8 cellular contexts compared by ENCODE assay signal in the genomic region with DNA sequence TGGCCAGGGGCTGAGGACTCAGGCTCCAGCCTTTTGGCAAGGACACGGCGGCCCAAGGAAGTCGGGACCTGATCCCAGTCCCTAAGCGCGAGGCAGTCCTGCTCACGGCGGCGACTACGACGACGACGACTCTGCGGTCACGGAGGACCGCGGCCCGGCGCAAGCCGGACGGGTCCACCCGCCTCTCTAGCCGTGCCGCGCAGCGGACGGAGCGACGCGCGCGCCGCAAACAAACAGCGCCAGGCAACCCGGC. TPM values are rescaled to one million over a fixed set of nuclear protein-coding genes. Genes with fewer than 3 reads are reported as not detected.
DNase-seq lines count a peak whose midpoint lies in the region; ATAC-seq and TF ChIP-seq lines count a peak whose summit lies in the region.

No MANE protein-coding gene starts in this region.

- H3K4me3 ChIP-seq in breast epithelium (peak overlapping the region; percentile 51 to 70 (median 61)), vagina (peak overlapping the region; percentile 64 to 80)

- TF ChIP-seq CTCF in breast epithelium (IDR thresholded peaks at IDR 0.05) (no peak), vagina (IDR thresholded peaks at IDR 0.05) (no peak)

- ATAC-seq in Right ventricle myocardium inferior (peak; percentile 7), memory B cell (ENCODE audit: low read depth) (no peak), GM18907 (IDR thresholded peaks at IDR 0.05; ENCODE audit: unreplicated experiment) (no peak)

- H3K36me3 Mint-ChIP-seq in memory B cell = no peaks in the 10 kb centered on the region

- H3K9me3 ChIP-seq in breast epithelium (no peaks in the 10 kb centered on the region), vagina (no peaks in the 10 kb centered on the region)

- H3K27me3 ChIP-seq in breast epithelium (peaks cover 0 to 5% of the 10 kb centered on the region in 2 donors), vagina (no peaks in the 10 kb centered on the region)

- peaks cover 3% of the 10 kb centered on the region for H3K4me1 Mint-ChIP-seq in memory B cell

- DNase-seq in Right ventricle myocardium inferior (ENCODE audit: missing footprints) = no peak
- DNase-seq in cardiac septum (ENCODE audit: low spot score) = no peak
- DNase-seq in breast epithelium (ENCODE audit: low spot score in 2 of 2) = peak in 1 of 2 donors; percentile 49
- no peak for DNase-seq in memory B cell (ENCODE audit: low spot score in 2 of 2)
- DNase-seq in vagina (ENCODE audit: extremely low spot score in 2 of 2) = no peak
- DNase-seq in RKO (ENCODE audit: low spot score) = no peak
- no peak for DNase-seq in NCI-H524 (lab: John Stamatoyannopoulos, UW)

- H3K27ac ChIP-seq in breast epithelium = peak overlapping the region; percentile 72 to 78
- H3K27ac ChIP-seq in vagina = peak overlapping the region; percentile 77

- peaks cover 18% of the 10 kb centered on the region for H3K27me3 Mint-ChIP-seq in memory B cell

- H3K4me3 Mint-ChIP-seq in memory B cell = peak overlapping the region; percentile 46

- H3K9me3 Mint-ChIP-seq in memory B cell = no peaks in the 10 kb centered on the region

- no peak for TF ChIP-seq POLR2A in breast epithelium (IDR thresholded peaks at IDR 0.05)
- TF ChIP-seq POLR2A in vagina (IDR thresholded peaks at IDR 0.05) = no peak

- H3K27ac Mint-ChIP-seq in memory B cell = no peak overlapping the region

- intact Hi-C loops in Right ventricle myocardium inferior (cut with DNase I) = no loop called here
- intact Hi-C loops in cardiac septum (cut with DNase I) = loop anchor here (2.0 kb wide), 2 partner anchors 161 to 213 kb away; a partner anchor contains a TSS
- intact Hi-C loops in breast epithelium (cut with DNase I; ENCODE audit: low total_unique reads) = loop anchor here (10.0 kb wide), 2 partner anchors 183 to 463 kb away; no protein-coding TSS in a partner anchor
- intact Hi-C loops in vagina (cut with DNase I) = no loop called here

- H3K4me1 ChIP-seq in breast epithelium = peaks cover 7 to 11% of the 10 kb centered on the region in 2 donors
- H3K4me1 ChIP-seq in vagina = peaks cover 42% of the 10 kb centered on the region

- H3K36me3 ChIP-seq in breast epithelium (no peaks in the 10 kb centered on the region), vagina (no peaks in the 10 kb centered on the region)

RNA-seq across cellular contexts. Expression of a gene that starts 0.4 kb away (rescaled TPM):
- total RNA-seq in Right ventricle myocardium inferior = 0.73 TPM
- 6.5 TPM for total RNA-seq in cardiac septum
- total RNA-seq in breast epithelium = 1 to 10 TPM; 1.1 to 2.5 (median 1.3) TPM
- 2.9 TPM for total RNA-seq in vagina

RNA-seq across cellular contexts. Expression of a gene that starts 59.4 kb away (rescaled TPM):
- total RNA-seq in Right ventricle myocardium inferior = not detected
- total RNA-seq in cardiac septum = not detected
- total RNA-seq in breast epithelium = under 1 TPM in 1 of 3 donors, not detected in 2; 0.29 TPM
- not detected for total RNA-seq in vagina

Comparison
In these comparisons a context has a peak if more than half of its experiments do, and no peak if none do; other contexts are left out.
1. intact Hi-C loops: an anchor here in cardiac septum (2.0 kb wide) and breast epithelium (10.0 kb wide); none called in Right ventricle myocardium inferior and vagina.